11 cellular contexts compared by ENCODE assay signal in the genomic region with DNA sequence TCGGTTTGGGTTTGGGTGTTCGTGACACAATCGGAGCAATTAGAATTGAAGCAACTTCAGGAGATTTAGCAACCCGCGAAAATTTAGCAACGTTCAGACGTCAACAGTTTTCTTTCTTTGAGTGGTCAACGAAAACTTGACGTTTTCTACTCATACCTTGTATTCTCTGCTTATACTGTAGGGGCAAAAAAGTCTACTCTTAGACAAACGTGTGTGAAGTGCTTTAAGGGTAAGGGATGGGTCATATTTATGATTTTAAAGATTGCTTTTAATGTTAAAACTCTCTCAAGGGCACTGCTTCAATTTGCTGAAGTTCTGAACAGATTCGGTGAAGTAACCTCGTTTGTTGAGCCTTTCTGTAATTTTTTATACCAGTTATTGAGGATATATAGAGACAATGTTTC. TPM values are rescaled to one million over a fixed set of nuclear protein-coding genes. Genes with fewer than 3 reads are reported as not detected.
DNase-seq lines count a peak whose midpoint lies in the region; ATAC-seq, FAIRE-seq and TF ChIP-seq lines count a peak whose summit lies in the region.
"Had no signal": no experiment of that assay in that cellular context is flagged by ENCODE, and none has a peak within 500 bp of the region (broad histone marks: within the 10 kb centered on the region; RNA-seq: fewer than 3 reads in every experiment).

No MANE protein-coding gene starts in this region.

- no peaks in the 10 kb centered on the region for H3K9me3 ChIP-seq in neutrophil
- H3K9me3 ChIP-seq in ascending aorta, result no peaks in the 10 kb centered on the region
- H3K9me3 ChIP-seq: gastrocnemius medialis had no signal

- no peak for FAIRE-seq in bronchial epithelial cell (lab: Jason Lieb, UNC)

- H3K4me3 ChIP-seq in NB4 (ENCODE audit: low read depth, low read length), result peak overlapping the region; percentile 53
- peak overlapping the region; percentile 19 for H3K4me3 ChIP-seq in bronchial epithelial cell (ENCODE audit: low read depth, low read length)
- peak overlapping the region; percentile 60 to 71 for H3K4me3 ChIP-seq in neutrophil (ENCODE audit: low read depth in 1 of 2, low read length in 1 of 2)
- H3K4me3 ChIP-seq in ascending aorta, result peak overlapping the region in 1 of 2 donors; percentile 21

- DNase-seq in NCI-H748 (lab: John Stamatoyannopoulos, UW; ENCODE audit: unreplicated experiment) (peak; percentile 9), NCI-H748 treated with DMSO at 0.1 percent for 48 hours (lab: John Stamatoyannopoulos, UW) (no peak), NB4 (ENCODE audit: low read depth) (peak; percentile 82), bronchial epithelial cell (ENCODE audit: low read depth) (peak; percentile 30), midbrain (lab: John Stamatoyannopoulos, UW) (no peak), ascending aorta (ENCODE audit: low spot score in 2 of 2) (no peak)
- DNase-seq: brain microvascular endothelial cell, gastrocnemius medialis had no signal

- peaks cover 2% of the 10 kb centered on the region for H3K27me3 ChIP-seq in bronchial epithelial cell (ENCODE audit: control insufficient read depth, insufficient read depth, low read length)
- peaks cover 94% of the 10 kb centered on the region for H3K27me3 ChIP-seq in neutrophil
- peaks cover 32% of the 10 kb centered on the region for H3K27me3 ChIP-seq in ascending aorta

- intact Hi-C loops in ascending aorta (cut with DNase I), result no loop called here

- no peak for TF ChIP-seq CTCF in NB4 (IDR thresholded peaks at IDR 0.05; ENCODE audit: low read depth, low read length)
- no peak for TF ChIP-seq CTCF in bronchial epithelial cell (IDR thresholded peaks at IDR 0.05; ENCODE audit: insufficient read depth, low read length, severe bottlenecking)
- TF ChIP-seq CTCF in neutrophil (IDR thresholded peaks at IDR 0.05), result peak; percentile 20
- TF ChIP-seq CTCF in ascending aorta (IDR thresholded peaks at IDR 0.05), result no peak

- peaks cover 58 to 59% of the 10 kb centered on the region in 2 experiments for H3K4me1 ChIP-seq in neutrophil (ENCODE audit: control insufficient read depth in 1 of 2, insufficient read depth in 1 of 2, low read depth in 1 of 2, low read length in 1 of 2)
- H3K4me1 ChIP-seq in ascending aorta, result peaks cover 14 to 27% of the 10 kb centered on the region in 2 donors

- H3K36me3 ChIP-seq in bronchial epithelial cell (ENCODE audit: control insufficient read depth, insufficient read depth, low read length), result peaks cover 6% of the 10 kb centered on the region
- no peaks in the 10 kb centered on the region for H3K36me3 ChIP-seq in neutrophil
- no peaks in the 10 kb centered on the region for H3K36me3 ChIP-seq in ascending aorta
- H3K36me3 ChIP-seq: brain microvascular endothelial cell, gastrocnemius medialis had no signal

- ATAC-seq in HG03571 (IDR thresholded peaks at IDR 0.05; ENCODE audit: unreplicated experiment), result no peak
- ATAC-seq: gastrocnemius medialis had no signal

- H3K27ac ChIP-seq in neutrophil, result peak overlapping the region; percentile 89
- no peak overlapping the region for H3K27ac ChIP-seq in ascending aorta
- H3K27ac ChIP-seq: brain microvascular endothelial cell, gastrocnemius medialis had no signal

- TF ChIP-seq POLR2A in NB4 (IDR thresholded peaks at IDR 0.05; ENCODE audit: extremely low read depth, insufficient read length), result no peak

RNA-seq across cellular contexts. Expression of gene OTX1, which starts 9.5 kb away (rescaled TPM):
- total RNA-seq in bronchial epithelial cell, result 0.79 and 1.5 TPM in 2 replicates
- not detected for total RNA-seq in ascending aorta
- total RNA-seq: gastrocnemius medialis, osteocyte had no signal

Comparison
In these comparisons a context has a peak if more than half of its experiments do, and no peak if none do; other contexts are left out.
1. DNase-seq: peak in NCI-H748 (single experiment), NB4 (single experiment) and bronchial epithelial cell (single experiment); none in NCI-H748 treated with DMSO at 0.1 percent for 48 hours (single experiment), midbrain (single experiment) and ascending aorta (0 of 2).